In the genomic region with DNA sequence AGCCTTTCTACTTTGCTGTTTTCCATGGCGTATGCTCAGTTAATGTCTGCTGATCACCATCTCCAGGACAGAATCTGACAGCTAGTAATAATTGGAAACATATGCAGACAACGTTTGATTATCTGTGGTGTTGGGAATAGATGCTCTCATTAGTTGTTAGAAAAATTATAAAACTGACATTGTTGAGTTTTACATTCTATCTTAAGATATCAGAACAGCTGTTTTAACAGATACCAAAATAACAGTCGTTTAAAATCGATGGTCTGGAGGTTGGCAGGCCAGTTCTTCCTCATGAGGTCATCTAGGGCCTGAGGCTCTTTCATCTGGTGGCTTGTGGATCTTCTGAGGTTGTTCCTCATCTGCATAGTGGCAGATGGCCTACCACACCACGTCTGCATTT, we compare ENCODE assay signal across 25 cellular contexts.
"Had no signal": no experiment of that assay in that cellular context is flagged by ENCODE, and none has a peak within 500 bp of the region (broad histone marks: within the 10 kb centered on the region; RNA-seq: fewer than 3 reads in every experiment).

No MANE protein-coding gene starts in this region.

- H3K27ac Mint-ChIP-seq: activated CD4-positive, alpha-beta T cell treated with anti-CD3 and anti-CD28 coated beads, Interleukin-2, amount 10 ng/mL, durations not matched to agents 7 days and 5 days; activated CD8-positive, alpha-beta T cell treated with anti-CD3 and anti-CD28 coated beads for 36 hours; activated naive CD8-positive, alpha-beta T cell; activated T-helper 2 cell treated with anti-CD3 and anti-CD28 coated beads, Interferon-gamma antibody, Interleukin-2, Interleukin-4, amounts not matched to agents 10 μg/mL and 5 μg/mL and 100 μg/mL, durations not matched to agents 14 hours and 24 hours and 36 hours; immature natural killer cell; naive thymus-derived CD8-positive, alpha-beta T cell; stimulated activated naive B cell treated with anti-CD40 and anti-IgM and Interleukin-4, amounts not matched to agents 10 μg/mL and 1 μg/mL and 100 μg/mL, for 72 hours had no signal

- H3K27me3 ChIP-seq: adrenal gland, ascending aorta, hepatocyte, sigmoid colon, testis, uterus had no signal

- H3K4me3 Mint-ChIP-seq: activated CD4-positive, alpha-beta T cell treated with anti-CD3 and anti-CD28 coated beads, Interleukin-2, amount 10 ng/mL, durations not matched to agents 7 days and 5 days; activated CD8-positive, alpha-beta T cell treated with anti-CD3 and anti-CD28 coated beads for 36 hours; activated naive CD8-positive, alpha-beta T cell; immature natural killer cell; naive thymus-derived CD8-positive, alpha-beta T cell; stimulated activated naive B cell treated with anti-CD40 and anti-IgM and Interleukin-4, amounts not matched to agents 10 μg/mL and 1 μg/mL and 100 μg/mL, for 72 hours had no signal

- H3K79me2 ChIP-seq: hepatocyte had no signal

- H3K36me3 ChIP-seq: adrenal gland, ascending aorta, sigmoid colon, uterus had no signal

- H3K9me3 Mint-ChIP-seq: activated CD8-positive, alpha-beta T cell treated with anti-CD3 and anti-CD28 coated beads for 36 hours; activated T-helper 2 cell treated with anti-CD3 and anti-CD28 coated beads, Interferon-gamma antibody, Interleukin-2, Interleukin-4, amounts not matched to agents 10 μg/mL and 5 μg/mL and 100 μg/mL, durations not matched to agents 14 hours and 24 hours and 36 hours; immature natural killer cell; stimulated activated naive B cell treated with anti-CD40 and anti-IgM and Interleukin-4, amounts not matched to agents 10 μg/mL and 1 μg/mL and 100 μg/mL, for 72 hours had no signal

- H3K27ac ChIP-seq: adrenal gland, ascending aorta, hepatocyte, sigmoid colon, testis, uterus, VCaP had no signal

- H3K4me2 ChIP-seq: hepatocyte had no signal

- H3K4me3 ChIP-seq: adrenal gland, ascending aorta, hepatocyte, lung, sigmoid colon, testis, uterus had no signal

- H2AFZ ChIP-seq: hepatocyte had no signal

- ATAC-seq: activated CD8-positive, alpha-beta T cell treated with anti-CD3 and anti-CD28 coated beads for 36 hours; left lobe of liver; naive thymus-derived CD8-positive, alpha-beta T cell; stimulated activated naive B cell treated with anti-CD40 and anti-IgM and Interleukin-4, amounts not matched to agents 10 μg/mL and 1 μg/mL and 100 μg/mL, for 72 hours had no signal

- H3K4me1 ChIP-seq: sigmoid colon, testis, uterus had no signal

- DNase-seq: activated CD4-positive, alpha-beta T cell treated with anti-CD3 and anti-CD28 coated beads, Interleukin-2, amount 10 ng/mL, durations not matched to agents 7 days and 5 days; activated CD4-positive, CD25-positive, alpha-beta regulatory T cell treated with anti-CD3 and anti-CD28 coated beads, Interleukin-2, amount 50 U/mL, for 72 hours; activated CD8-positive, alpha-beta T cell treated with anti-CD3 and anti-CD28 coated beads for 36 hours; activated naive CD4-positive, alpha-beta T cell; adrenal gland; central memory CD4-positive, alpha-beta T cell; effector memory CD4-positive, alpha-beta T cell; foreskin melanocyte; immature natural killer cell; naive thymus-derived CD8-positive, alpha-beta T cell; sigmoid colon; stimulated activated CD4-positive, alpha-beta T cell treated with anti-CD3 and anti-CD28 coated beads, Interleukin-2, amount 100 ng/mL, for 48 hours; stimulated activated CD8-positive, alpha-beta memory T cell treated with anti-CD3 and anti-CD28 coated beads, Interleukin-4, amount 100 ng/mL, for 48 hours; stimulated activated naive B cell treated with anti-CD40 and anti-IgM and Interleukin-4, amounts not matched to agents 10 μg/mL and 1 μg/mL and 100 μg/mL, for 72 hours; T-helper 9 cell; testis; trophoblast cell; uterus had no signal

- H3K27me3 Mint-ChIP-seq: activated CD4-positive, alpha-beta T cell treated with anti-CD3 and anti-CD28 coated beads, Interleukin-2, amount 10 ng/mL, durations not matched to agents 7 days and 5 days; activated CD8-positive, alpha-beta T cell treated with anti-CD3 and anti-CD28 coated beads for 36 hours; activated naive CD8-positive, alpha-beta T cell; naive thymus-derived CD8-positive, alpha-beta T cell; stimulated activated naive B cell treated with anti-CD40 and anti-IgM and Interleukin-4, amounts not matched to agents 10 μg/mL and 1 μg/mL and 100 μg/mL, for 72 hours had no signal

- H3K4me1 Mint-ChIP-seq: activated CD4-positive, alpha-beta T cell treated with anti-CD3 and anti-CD28 coated beads, Interleukin-2, amount 10 ng/mL, durations not matched to agents 7 days and 5 days; immature natural killer cell had no signal

- H3K9me3 ChIP-seq: adrenal gland, ascending aorta, sigmoid colon, testis, uterus had no signal
